ENCODE assay signal across 8 cellular contexts in the genomic region with DNA sequence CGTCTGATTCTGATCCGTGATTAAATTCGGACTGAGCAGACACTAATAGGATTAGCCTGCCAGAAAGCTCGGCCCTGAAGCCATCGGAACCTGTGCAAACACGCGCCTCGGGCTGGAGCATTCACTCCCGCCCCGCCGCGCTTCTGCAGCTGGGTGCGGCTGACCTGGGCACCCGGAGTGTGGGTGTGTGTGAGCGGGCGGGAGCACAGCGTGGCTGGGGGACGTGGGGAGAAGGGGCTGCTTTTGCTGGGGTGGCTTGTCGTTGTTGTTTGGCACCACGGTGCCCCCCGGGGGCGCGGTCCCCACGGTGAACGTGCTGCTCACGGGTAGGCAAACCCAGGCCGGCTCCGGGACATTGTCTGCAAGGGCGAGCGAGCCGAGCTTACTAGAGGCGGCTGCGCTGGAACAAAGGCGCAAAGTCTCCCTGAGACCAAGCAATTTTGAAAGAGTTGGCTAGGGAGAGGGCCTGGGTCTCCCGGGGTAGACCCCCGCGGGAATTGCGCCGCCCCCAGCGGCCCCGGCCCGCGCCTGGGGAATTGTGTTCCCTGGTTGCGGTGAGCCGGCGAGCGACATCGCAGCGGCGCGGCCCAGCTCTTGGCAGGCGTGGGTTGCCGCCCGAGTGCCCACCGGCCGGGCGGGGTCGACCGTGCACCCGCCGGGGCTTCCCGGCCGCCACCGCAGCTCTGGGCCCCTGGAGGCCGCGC. TPM values are rescaled to one million over a fixed set of nuclear protein-coding genes. Genes with fewer than 3 reads are reported as not detected.
DNase-seq lines count a peak whose midpoint lies in the region; ATAC-seq, FAIRE-seq and TF ChIP-seq lines count a peak whose summit lies in the region.

No MANE protein-coding gene starts in this region.

- peak overlapping the region; percentile 57 for H3K4me3 ChIP-seq in MM.1S (ENCODE audit: low read length)
- peak overlapping the region; percentile 63 to 68 for H3K4me3 ChIP-seq in ascending aorta
- peak overlapping the region; percentile 17 for H3K4me3 ChIP-seq in iPS-11a (ENCODE audit: low read depth, low read length)
- peak overlapping the region; percentile 47 to 65 (median 61) for H3K4me3 ChIP-seq in sigmoid colon

- H3K27me3 ChIP-seq in MM.1S (replicated peaks; ENCODE audit: insufficient read depth, low read length) (peaks cover 19% of the 10 kb centered on the region; the same call in 1 of the 2 replicates), ascending aorta (no peaks in the 10 kb centered on the region), sigmoid colon (no peaks in the 10 kb centered on the region)

- TF ChIP-seq CTCF in MM.1S (IDR thresholded peaks at IDR 0.05; ENCODE audit: low read length): no peak
- no peak for TF ChIP-seq CTCF in ascending aorta (IDR thresholded peaks at IDR 0.05)
- no peak for TF ChIP-seq CTCF in sigmoid colon (IDR thresholded peaks at IDR 0.05)

- H3K27ac ChIP-seq in MM.1S (ENCODE audit: low read length) (no peak overlapping the region), ascending aorta (peak overlapping the region; percentile 82 to 89), sigmoid colon (peak overlapping the region; percentile 87 to 91 (median 90))

- H2AFZ ChIP-seq in MM.1S (ENCODE audit: low read length): peak overlapping the region; percentile 51; the same call in 1 of the 2 replicates

- ATAC-seq in GM19023 (IDR thresholded peaks at IDR 0.05; ENCODE audit: unreplicated experiment): no peak

- TF ChIP-seq POLR2A in sigmoid colon (IDR thresholded peaks at IDR 0.05): no peak
- TF ChIP-seq POLR2A in H54 (IDR thresholded peaks at IDR 0.05; ENCODE audit: low read depth, low read length): no peak

- no peak overlapping the region for H3K9ac ChIP-seq in MM.1S (ENCODE audit: low read length)

- H3K36me3 ChIP-seq in MM.1S (replicated peaks; ENCODE audit: insufficient read depth, low read length) (no peaks in the 10 kb centered on the region), ascending aorta (no peaks in the 10 kb centered on the region), sigmoid colon (no peaks in the 10 kb centered on the region)

- FAIRE-seq in H54 (lab: Jason Lieb, UNC): no peak

- H3K4me2 ChIP-seq in MM.1S (ENCODE audit: low read depth, low read length): peak overlapping the region; percentile 83

- no peaks in the 10 kb centered on the region for H3K79me2 ChIP-seq in MM.1S (ENCODE audit: low read length)

- H3F3A ChIP-seq in MM.1S (ENCODE audit: insufficient read depth, low read length): no peaks in the 10 kb centered on the region

- H4K20me1 ChIP-seq in MM.1S (ENCODE audit: insufficient read depth, low read length): no peaks in the 10 kb centered on the region

- intact Hi-C loops in ascending aorta (cut with DNase I): loop anchor here (5.0 to 10.0 kb wide), 8 partner anchors 143 to 860 kb away; partner anchors contain the start of genes IDS and MTMR1
- intact Hi-C loops in sigmoid colon (cut with DNase I): loop anchor here (5.0 to 10.0 kb wide), 4 partner anchors 143 to 820 kb away; partner anchors contain the start of genes EOLA1, HSFX3 and MTMR1

- H3K9me3 ChIP-seq in MM.1S (replicated peaks; ENCODE audit: insufficient read depth, low read length) (no peaks in the 10 kb centered on the region), ascending aorta (no peaks in the 10 kb centered on the region), sigmoid colon (no peaks in the 10 kb centered on the region)

- peak; percentile 45 for DNase-seq in COLO668 (lab: John Stamatoyannopoulos, UW; ENCODE audit: unreplicated experiment)
- DNase-seq in MM.1S: no peak
- DNase-seq in ascending aorta (ENCODE audit: low spot score in 2 of 2): no peak
- no peak for DNase-seq in sigmoid colon
- no peak for DNase-seq in HT-29 (ENCODE audit: low spot score)
- no peak for DNase-seq in H54 (ENCODE audit: insufficient read length, low spot score)

- 0 to 1% methylated on average over 66 of the region's 66 CpGs for WGBS in sigmoid colon, 2 donors

- no peak for TF ChIP-seq EP300 in sigmoid colon (IDR thresholded peaks at IDR 0.05)

- H3K4me1 ChIP-seq in MM.1S (ENCODE audit: low read length): no peaks in the 10 kb centered on the region
- H3K4me1 ChIP-seq in ascending aorta: no peaks in the 10 kb centered on the region
- H3K4me1 ChIP-seq in sigmoid colon: peaks cover 0 to 16% (median 10%) of the 10 kb centered on the region in 4 donors

- H3K9me2 ChIP-seq in MM.1S (replicated peaks; ENCODE audit: insufficient read depth, low read length): no peaks in the 10 kb centered on the region

RNA-seq across cellular contexts. Expression of gene MAMLD1, which starts 1.4 kb away (rescaled TPM):
- total RNA-seq in ascending aorta (15.4 TPM), sigmoid colon (1 to 10 TPM; 1.2 to 6.4 (median 2.2) TPM)
- 1 to 10 TPM in 1 of 3 donors, under 1 TPM in 2; under 0.01 to 1.1 (median 0.23) TPM for polyA plus RNA-seq in sigmoid colon
- total RNA-seq in HT-29 (2014; rRNA removed; shearing (Covaris generic)): 0.08 and 0.15 TPM in 2 replicates
